8 cellular contexts compared by ENCODE assay signal in genomic region chr19:49676690-49677231, GRCh38. TPM values are rescaled to one million over a fixed set of nuclear protein-coding genes. Genes with fewer than 3 reads are reported as not detected.
DNase-seq lines count a peak whose midpoint lies in the region; ATAC-seq and TF ChIP-seq lines count a peak whose summit lies in the region.

No MANE protein-coding gene starts in this region.

- DNase-seq in Caki2 (ENCODE audit: low read depth) (peak; percentile 100), IMR-90 (peak; percentile 100), OCI-LY7 (ENCODE audit: low spot score) (peak; percentile 100), activated T-cell treated with anti-CD3 and anti-CD28 coated beads for 48 hours (ENCODE audit: low read depth) (peak; percentile 97), epithelial cell of prostate (ENCODE audit: low read depth, low spot score) (peak; percentile 99)
- DNase-seq in stimulated activated CD8-positive, alpha-beta memory T cell treated with anti-CD3 and anti-CD28 coated beads, Interleukin-2, amount 100 ng/mL, for 48 hours (ENCODE audit: low read depth in 2 of 2) = peak; percentile 95 to 99

- H3K36me3 ChIP-seq in IMR-90 (ENCODE audit: control insufficient read depth, insufficient read depth, low read length) (peaks cover 2% of the 10 kb centered on the region; the same call in 1 of the 2 replicates), OCI-LY7 (ENCODE audit: insufficient read depth, low read length) (peaks cover 30% of the 10 kb centered on the region)

- H3K56ac ChIP-seq in IMR-90 (ENCODE audit: extremely low read depth, insufficient read depth, low read length) = peak overlapping the region; percentile 100; the same call in 1 of the 2 replicates

- dilution Hi-C loops in IMR-90 (cut with HindIII; ENCODE audit: low sequenced_read_pairs, unreplicated experiment) = no loop called here

- peak overlapping the region; percentile 99; the same call in 1 of the 2 replicates for H4K91ac ChIP-seq in IMR-90 (ENCODE audit: insufficient read depth, low read depth, low read length)

- H3K9ac ChIP-seq in IMR-90 (ENCODE audit: low read depth, low read length) = peak overlapping the region; percentile 93; the same call in 1 of the 2 replicates

- intact Hi-C loops in IMR-90 (cut with micrococcal nuclease) = loop anchor here (2.0 to 5.0 kb wide), 2 partner anchors 36 to 84 kb away; partner anchors contain the start of genes PRR12 and RRAS
- intact Hi-C loops in OCI-LY7 (cut with micrococcal nuclease; ENCODE audit: unreplicated experiment) = loop anchor here (1.0 to 10.0 kb wide), 5 partner anchors 36 to 1039 kb away; partner anchors contain the start of genes DBP, PRR12 and RRAS

- H3K4me1 ChIP-seq in IMR-90 (ENCODE audit: control insufficient read depth, insufficient read depth, low read length) = peaks cover 16% of the 10 kb centered on the region
- peaks cover 60% of the 10 kb centered on the region for H3K4me1 ChIP-seq in OCI-LY7 (ENCODE audit: insufficient read depth, low read length, poor library complexity, severe bottlenecking)
- peaks cover 48% of the 10 kb centered on the region for H3K4me1 ChIP-seq in mononuclear cell (ENCODE audit: insufficient read depth, low read length)

- H2BK20ac ChIP-seq in IMR-90 (ENCODE audit: low read depth, low read length) = no peak overlapping the region

- peak overlapping the region; percentile 100; the same call in 1 of the 2 replicates for H3K14ac ChIP-seq in IMR-90 (replicated peaks; ENCODE audit: low read depth, low read length)

- CTCF ChIA-PET in IMR-90 (lab: Yijun Ruan, JAX) = interaction anchor here (0.6 to 2.0 kb wide), 3 partner anchors 34 to 107 kb away, joined by 3 to 8 read pairs (median 4); no protein-coding TSS in a partner anchor
- CTCF ChIA-PET in OCI-LY7 (lab: Charles Lee; ENCODE audit: unreplicated experiment) = interaction anchor here (0.6 to 1.1 kb wide), 3 partner anchors 37 to 164 kb away, joined by 3 to 6 read pairs (median 5); partner anchors contain the start of genes RCN3 and RRAS

- H2AFZ ChIP-seq in IMR-90 (replicated peaks; ENCODE audit: low read length, poor library complexity) (peak overlapping the region; percentile 98), OCI-LY7 (ENCODE audit: low read length) (peak overlapping the region; percentile 9; the same call in 1 of the 2 replicates)

- BruUV-seq in IMR-90 (replicated peaks; lab: Mats Ljungman, UMichigan) (no TSS peak), OCI-LY7 (replicated peaks; lab: Mats Ljungman, UMichigan) (no TSS peak)

- no peak overlapping the region for H3K18ac ChIP-seq in IMR-90 (ENCODE audit: low read depth, low read length)

- H3K27me3 ChIP-seq in IMR-90 (ENCODE audit: control insufficient read depth, insufficient read depth, low read length) (no peaks in the 10 kb centered on the region), mononuclear cell (ENCODE audit: insufficient read depth, low read length) (no peaks in the 10 kb centered on the region)

- H3K4me2 ChIP-seq in IMR-90 (ENCODE audit: low read depth, low read length) (peak overlapping the region; percentile 84), OCI-LY7 (ENCODE audit: low read length) (peak overlapping the region; percentile 95)

- POLR2A ChIA-PET in IMR-90 (lab: Charles Lee; ENCODE audit: unreplicated experiment) = interaction anchor here (0.8 to 1.4 kb wide), 3 partner anchors 14 to 37 kb away, joined by 4 to 8 read pairs (median 7); partner anchors contain the start of genes CPT1C and RRAS
- POLR2A ChIA-PET in OCI-LY7 (lab: Charles Lee) = interaction anchor here (1.0 to 2.7 kb wide), 6 partner anchors 28 to 163 kb away, joined by 3 to 18 read pairs (median 4); partner anchors contain the start of genes RRAS and SCAF1

- peak overlapping the region; percentile 93 for H2BK5ac ChIP-seq in IMR-90 (ENCODE audit: low read depth, low read length, poor library complexity, severe bottlenecking)

- H3K23ac ChIP-seq in IMR-90 (ENCODE audit: low read depth, low read length) = no peak overlapping the region

- no peak for TF ChIP-seq CTCF in IMR-90 (conservative IDR thresholded peaks at IDR 0.05; ENCODE audit: low read depth, low read length)
- TF ChIP-seq CTCF in OCI-LY7 (conservative IDR thresholded peaks at IDR 0.05; ENCODE audit: low read length) = no peak

- H2BK15ac ChIP-seq in IMR-90 (ENCODE audit: low read depth, low read length) = peak overlapping the region; percentile 100; the same call in 2 of the 3 replicates

- H3K79me1 ChIP-seq in IMR-90 (ENCODE audit: low read depth in 1 of 2, low read length in 2 of 2) = peaks cover 4 to 50% of the 10 kb centered on the region in 2 experiments; a peak in 3 of 4 replicates

- H2BK120ac ChIP-seq in IMR-90 (ENCODE audit: low read depth, low read length) = peak overlapping the region; percentile 100

- H2AK9ac ChIP-seq in IMR-90 (replicated peaks; ENCODE audit: low read depth, low read length, poor library complexity) = peak overlapping the region; percentile 98

- in situ Hi-C loops in Caki2 (cut with HindIII; ENCODE audit: low pct_unique_long_range_greater_than_20kb, low sequenced_read_pairs) = no loop called here
- in situ Hi-C loops in IMR-90 (cut with MboI; ENCODE audit: low sequenced_read_pairs) = no loop called here

- no peak for TF ChIP-seq POLR2A in IMR-90 (IDR thresholded peaks at IDR 0.05; ENCODE audit: low read depth, low read length)

- no peak overlapping the region for H2AK5ac ChIP-seq in IMR-90 (ENCODE audit: low read depth, low read length)

- TF ChIP-seq RAD21 in IMR-90 (IDR thresholded peaks at IDR 0.05; ENCODE audit: low read length) = no peak

- peak overlapping the region; percentile 68 to 100; a peak in 2 of 4 replicates for H4K8ac ChIP-seq in IMR-90 (ENCODE audit: low read depth in 2 of 2, low read length in 2 of 2)

- no peaks in the 10 kb centered on the region for H3K9me2 ChIP-seq in OCI-LY7 (ENCODE audit: insufficient read depth, low read length)

- H3K27ac ChIP-seq in IMR-90 (ENCODE audit: insufficient read depth, low read length) (peak overlapping the region; percentile 91), OCI-LY7 (ENCODE audit: low read depth, low read length, poor library complexity, severe bottlenecking) (peak overlapping the region; percentile 84), epithelial cell of prostate (peak overlapping the region; percentile 76)

- ATAC-seq in GM21529 (IDR thresholded peaks at IDR 0.05; ENCODE audit: unreplicated experiment) (peak; percentile 63), IMR-90 (ENCODE audit: low read depth) (peak; percentile 79)

- H3K9me3 ChIP-seq in IMR-90 (ENCODE audit: control insufficient read depth, insufficient read depth, low read length) = no peaks in the 10 kb centered on the region
- no peaks in the 10 kb centered on the region for H3K9me3 ChIP-seq in OCI-LY7 (ENCODE audit: low read length)
- H3K9me3 ChIP-seq in mononuclear cell (ENCODE audit: low read depth, low read length) = no peaks in the 10 kb centered on the region

- no peak overlapping the region for H4K5ac ChIP-seq in IMR-90 (ENCODE audit: low read depth, low read length)

- peak overlapping the region; percentile 77 for H3K4me3 ChIP-seq in IMR-90 (ENCODE audit: insufficient read depth, low read depth, low read length)
- peak overlapping the region; percentile 96 for H3K4me3 ChIP-seq in OCI-LY7 (ENCODE audit: low read depth, low read length, poor library complexity, severe bottlenecking)
- H3K4me3 ChIP-seq in mononuclear cell (ENCODE audit: low read length) = peak overlapping the region; percentile 91

- H3K4ac ChIP-seq in IMR-90 (ENCODE audit: low read depth, low read length) = peak overlapping the region; percentile 99; the same call in 1 of the 2 replicates

- H4K20me1 ChIP-seq in IMR-90 (ENCODE audit: insufficient read depth, low read length) (peaks cover 39% of the 10 kb centered on the region), OCI-LY7 (ENCODE audit: insufficient read depth, low read length) (0 out of 2 replicates have a peak, but pooled peaks cover 4% of the 10 kb centered on the region)

- peaks cover 3% of the 10 kb centered on the region; the same call in 1 of the 2 replicates for H3K9me1 ChIP-seq in IMR-90 (ENCODE audit: insufficient read depth, low read length)

- WGBS in IMR-90 (ENCODE audit: extremely low coverage in 2 of 2, insufficient read length in 1 of 2), 2 experiments = 2% methylated on average over 12 of the region's 39 CpGs; no CpG with 5 or more reads in 1 of the 2 experiments

- peaks cover 47% of the 10 kb centered on the region for H3K79me2 ChIP-seq in OCI-LY7 (ENCODE audit: insufficient read depth, low read depth, low read length)

RNA-seq across cellular contexts. Expression of gene PRMT1, which starts 0.3 kb away (rescaled TPM):
- 432 and 563 TPM in 2 replicates for total RNA-seq in Caki2 (2014; rRNA removed; shearing (Covaris generic); ENCODE audit: low replicate concordance)
- 672 and 840 TPM in 2 replicates for total RNA-seq in IMR-90 (2012; rRNA removed)
- 497 and 529 TPM in 2 replicates for polyA plus RNA-seq in IMR-90 (2012; rRNA removed)
- 279 and 661 TPM in 2 replicates for polyA plus RNA-seq in IMR-90 (2012; cell fraction: cytosol; rRNA removed)
- 331 and 464 TPM in 2 replicates for polyA plus RNA-seq in IMR-90 (2012; cell fraction: nucleus; rRNA removed; ENCODE audit: low replicate concordance)
- total RNA-seq in OCI-LY7 (2014; rRNA removed; shearing (Covaris generic)) = 403 and 412 TPM in 2 replicates
- total RNA-seq in OCI-LY7 (2022) = 266 and 285 TPM in 2 replicates
- 51.1 TPM for total RNA-seq in mononuclear cell

RNA-seq across cellular contexts. Expression of gene BCL2L12, which starts 11.0 kb away (rescaled TPM):
- 3.0 TPM in 1 of 2 replicates, not detected in the other for total RNA-seq in Caki2 (2014; rRNA removed; shearing (Covaris generic); ENCODE audit: low replicate concordance)
- 3.9 and 4.7 TPM in 2 replicates for total RNA-seq in IMR-90 (2012; rRNA removed)
- polyA plus RNA-seq in IMR-90 (2012; rRNA removed) = 32.6 and 51.4 TPM in 2 replicates
- 33.4 and 50.7 TPM in 2 replicates for polyA plus RNA-seq in IMR-90 (2012; cell fraction: cytosol; rRNA removed)
- 15.0 and 40.8 TPM in 2 replicates for polyA plus RNA-seq in IMR-90 (2012; cell fraction: nucleus; rRNA removed; ENCODE audit: low replicate concordance)
- 38.9 and 41.3 TPM in 2 replicates for total RNA-seq in OCI-LY7 (2014; rRNA removed; shearing (Covaris generic))
- 65.4 and 75.5 TPM in 2 replicates for total RNA-seq in OCI-LY7 (2022)
- 1.8 TPM for total RNA-seq in mononuclear cell

RNA-seq across cellular contexts. Expression of gene IRF3, which starts 11.1 kb away (rescaled TPM):
- total RNA-seq in Caki2 (2014; rRNA removed; shearing (Covaris generic); ENCODE audit: low replicate concordance) = 116 and 227 TPM in 2 replicates
- total RNA-seq in IMR-90 (2012; rRNA removed) = 37.2 and 39.6 TPM in 2 replicates
- polyA plus RNA-seq in IMR-90 (2012; rRNA removed) = 65.2 and 95.9 TPM in 2 replicates
- polyA plus RNA-seq in IMR-90 (2012; cell fraction: cytosol; rRNA removed) = 71.6 and 102 TPM in 2 replicates
- 178 and 291 TPM in 2 replicates for polyA plus RNA-seq in IMR-90 (2012; cell fraction: nucleus; rRNA removed; ENCODE audit: low replicate concordance)
- total RNA-seq in OCI-LY7 (2014; rRNA removed; shearing (Covaris generic)) = 116 and 117 TPM in 2 replicates
- 96.6 and 98.5 TPM in 2 replicates for total RNA-seq in OCI-LY7 (2022)
- 27.2 TPM for total RNA-seq in mononuclear cell

RNA-seq across cellular contexts. Expression of gene ADM5, which starts 12.6 kb away (rescaled TPM):
- 1.1 and 3.2 TPM in 2 replicates for total RNA-seq in Caki2 (2014; rRNA removed; shearing (Covaris generic); ENCODE audit: low replicate concordance)
- total RNA-seq in IMR-90 (2012; rRNA removed) (0.18 and 0.28 TPM in 2 replicates), OCI-LY7 (2022) (15.3 and 17.9 TPM in 2 replicates), mononuclear cell (0.84 TPM)
- 0.99 and 1.7 TPM in 2 replicates for polyA plus RNA-seq in IMR-90 (2012; rRNA removed)
- polyA plus RNA-seq in IMR-90 (2012; cell fraction: cytosol; rRNA removed) = 0.05 and 0.51 TPM in 2 replicates
- 9.2 and 33.2 TPM in 2 replicates for polyA plus RNA-seq in IMR-90 (2012; cell fraction: nucleus; rRNA removed; ENCODE audit: low replicate concordance)
- total RNA-seq in OCI-LY7 (2014; rRNA removed; shearing (Covaris generic)) = 11.8 and 16.5 TPM in 2 replicates

RNA-seq across cellular contexts. Expression of gene CPT1C, which starts 14.2 kb away (rescaled TPM):
- total RNA-seq in Caki2 (2014; rRNA removed; shearing (Covaris generic); ENCODE audit: low replicate concordance) = 21.2 and 26.7 TPM in 2 replicates
- 14.2 and 14.7 TPM in 2 replicates for total RNA-seq in IMR-90 (2012; rRNA removed)
- polyA plus RNA-seq in IMR-90 (2012; rRNA removed) = 53.1 and 56.1 TPM in 2 replicates
- polyA plus RNA-seq in IMR-90 (2012; cell fraction: cytosol; rRNA removed) = 21.9 and 40.7 TPM in 2 replicates
- polyA plus RNA-seq in IMR-90 (2012; cell fraction: nucleus; rRNA removed; ENCODE audit: low replicate concordance) = 314 and 515 TPM in 2 replicates
- 0.23 and 0.95 TPM in 2 replicates for total RNA-seq in OCI-LY7 (2014; rRNA removed; shearing (Covaris generic))
- total RNA-seq in OCI-LY7 (2022) = 0.86 and 2.6 TPM in 2 replicates
- total RNA-seq in mononuclear cell = 0.73 TPM

Comparison
In these comparisons a context has a peak if more than half of its experiments do, and no peak if none do; other contexts are left out.
1. Peak in every context shown above with its lines: DNase-seq, ATAC-seq, H3K4me3 ChIP-seq and H3K27ac ChIP-seq.